In genomic region chr5:10756539-10756938, GRCh38 we compare ENCODE assay signal across 12 cellular contexts. TPM values are rescaled to one million over a fixed set of nuclear protein-coding genes. Genes with fewer than 3 reads are reported as not detected.
DNase-seq lines count a peak whose midpoint lies in the region; ATAC-seq and TF ChIP-seq lines count a peak whose summit lies in the region.
"Had no signal": no experiment of that assay in that cellular context is flagged by ENCODE, and none has a peak within 500 bp of the region (broad histone marks: within the 10 kb centered on the region; RNA-seq: fewer than 3 reads in every experiment).

No MANE protein-coding gene starts in this region.

- ATAC-seq in GM18508 (IDR thresholded peaks at IDR 0.05; ENCODE audit: insufficient read depth, unreplicated experiment), result peak; percentile 41
- ATAC-seq in effector memory CD8-positive, alpha-beta T cell (replicated peaks), result no peak

- H3K4me3 Mint-ChIP-seq in activated naive CD8-positive, alpha-beta T cell treated with anti-CD3 and anti-CD28 coated beads for 36 hours, result no peak overlapping the region
- no peak overlapping the region for H3K4me3 Mint-ChIP-seq in effector memory CD8-positive, alpha-beta T cell
- H3K4me3 Mint-ChIP-seq: WTC11 had no signal

- TF ChIP-seq CTCF in HEK293 (tag by site-specific recombination; IDR thresholded peaks at IDR 0.05) (no peak), osteoblast (IDR thresholded peaks at IDR 0.05; ENCODE audit: extremely low read depth, low read depth, low read length) (no peak), breast epithelium (IDR thresholded peaks at IDR 0.05) (no peak)

- no peak overlapping the region for H3K4me3 ChIP-seq in HEK293 (ENCODE audit: low read depth, low read length)
- H3K4me3 ChIP-seq in osteoblast (ENCODE audit: insufficient read depth, low read length), result no peak overlapping the region
- no peak overlapping the region for H3K4me3 ChIP-seq in breast epithelium
- H3K4me3 ChIP-seq: spleen, tibial artery had no signal

- no peaks in the 10 kb centered on the region for H3K27me3 Mint-ChIP-seq in activated naive CD8-positive, alpha-beta T cell treated with anti-CD3 and anti-CD28 coated beads for 36 hours
- H3K27me3 Mint-ChIP-seq in effector memory CD8-positive, alpha-beta T cell, result no peaks in the 10 kb centered on the region

- CTCF ChIA-PET in HEK293 (lab: Yijun Ruan, JAX), result no interaction called here

- peak overlapping the region; percentile 71 for H3K4me2 ChIP-seq in osteoblast (ENCODE audit: insufficient read depth, low read length)

- no peak for TF ChIP-seq POLR2A in breast epithelium (IDR thresholded peaks at IDR 0.05)

- intact Hi-C loops in breast epithelium (cut with DNase I; ENCODE audit: low total_unique reads), result loop anchor here (5.0 kb wide), 1 partner anchor 974 kb away; no protein-coding TSS in a partner anchor

- H3K36me3 Mint-ChIP-seq in activated naive CD8-positive, alpha-beta T cell treated with anti-CD3 and anti-CD28 coated beads for 36 hours, result peaks cover 38% of the 10 kb centered on the region
- peaks cover 34% of the 10 kb centered on the region for H3K36me3 Mint-ChIP-seq in effector memory CD8-positive, alpha-beta T cell (ENCODE audit: insufficient read depth)

- peak overlapping the region; percentile 36 for H3K27ac Mint-ChIP-seq in activated naive CD8-positive, alpha-beta T cell treated with anti-CD3 and anti-CD28 coated beads for 36 hours
- H3K27ac Mint-ChIP-seq in effector memory CD8-positive, alpha-beta T cell, result no peak overlapping the region

- H3K27me3 ChIP-seq in osteoblast (ENCODE audit: insufficient read depth, low read length) (no peaks in the 10 kb centered on the region), breast epithelium (no peaks in the 10 kb centered on the region)
- H3K27me3 ChIP-seq: spleen, tibial artery had no signal

- no peaks in the 10 kb centered on the region for H3K9me3 ChIP-seq in HEK293 (ENCODE audit: control insufficient read depth, insufficient read depth, low read depth, low read length)
- no peaks in the 10 kb centered on the region for H3K9me3 ChIP-seq in osteoblast (ENCODE audit: low read depth, low read length)
- H3K9me3 ChIP-seq in breast epithelium, result no peaks in the 10 kb centered on the region
- H3K9me3 ChIP-seq: spleen, tibial artery had no signal

- peaks cover 59% of the 10 kb centered on the region for H4K20me1 ChIP-seq in osteoblast (ENCODE audit: insufficient read depth, low read length)

- H3K4me1 ChIP-seq in HEK293 (ENCODE audit: control insufficient read depth, insufficient read depth, low read length) (no peaks in the 10 kb centered on the region), osteoblast (ENCODE audit: insufficient read depth, low read length) (peaks cover 36% of the 10 kb centered on the region), breast epithelium (no peaks in the 10 kb centered on the region)

- DNase-seq in activated naive CD8-positive, alpha-beta T cell treated with anti-CD3 and anti-CD28 coated beads for 36 hours, result no peak
- peak; percentile 93 for DNase-seq in osteoblast (ENCODE audit: insufficient read length, low spot score, missing footprints)
- DNase-seq in effector memory CD8-positive, alpha-beta T cell, result no peak
- no peak for DNase-seq in NK-92 (lab: John Stamatoyannopoulos, UW; ENCODE audit: unreplicated experiment)
- DNase-seq in SKM-1 (lab: John Stamatoyannopoulos, UW; ENCODE audit: unreplicated experiment), result no peak
- DNase-seq in breast epithelium (ENCODE audit: low spot score in 2 of 2), result no peak
- DNase-seq: NCI-H69, spleen, tibial artery had no signal

- H3K79me2 ChIP-seq in osteoblast (ENCODE audit: insufficient read depth, low read length), result peaks cover 88% of the 10 kb centered on the region

- no peak overlapping the region for H2AFZ ChIP-seq in osteoblast (ENCODE audit: low read length)

- H3K36me3 ChIP-seq in HEK293 (ENCODE audit: control insufficient read depth in 2 of 2, insufficient read depth in 1 of 2, low read length in 2 of 2) (peaks cover 4 to 25% of the 10 kb centered on the region in 2 experiments; a peak in 2 of 3 replicates), osteoblast (ENCODE audit: insufficient read depth, low read length) (peaks cover 31% of the 10 kb centered on the region), breast epithelium (no peaks in the 10 kb centered on the region)

- no peaks in the 10 kb centered on the region for H3K9me3 Mint-ChIP-seq in activated naive CD8-positive, alpha-beta T cell treated with anti-CD3 and anti-CD28 coated beads for 36 hours
- H3K9me3 Mint-ChIP-seq in effector memory CD8-positive, alpha-beta T cell, result no peaks in the 10 kb centered on the region

- peaks cover 50% of the 10 kb centered on the region for H3K4me1 Mint-ChIP-seq in activated naive CD8-positive, alpha-beta T cell treated with anti-CD3 and anti-CD28 coated beads for 36 hours
- H3K4me1 Mint-ChIP-seq in effector memory CD8-positive, alpha-beta T cell (ENCODE audit: low read depth in 2 of 2), result peaks cover 41 to 44% of the 10 kb centered on the region in 2 donors

- H3K27ac ChIP-seq in HEK293 (ENCODE audit: extremely low read depth, low read depth, low read length) (no peak overlapping the region), osteoblast (ENCODE audit: low read depth, low read length) (peak overlapping the region; percentile 70), breast epithelium (no peak overlapping the region)
- H3K27ac ChIP-seq: spleen had no signal

- POLR2A ChIA-PET in HEK293 (lab: Yijun Ruan, JAX), result no interaction called here

TF ChIP-seq in HEK293, 187 proteins besides CTCF, POLR2A, EP300 and RAD21:
- TF ChIP-seq, protein P1, sequence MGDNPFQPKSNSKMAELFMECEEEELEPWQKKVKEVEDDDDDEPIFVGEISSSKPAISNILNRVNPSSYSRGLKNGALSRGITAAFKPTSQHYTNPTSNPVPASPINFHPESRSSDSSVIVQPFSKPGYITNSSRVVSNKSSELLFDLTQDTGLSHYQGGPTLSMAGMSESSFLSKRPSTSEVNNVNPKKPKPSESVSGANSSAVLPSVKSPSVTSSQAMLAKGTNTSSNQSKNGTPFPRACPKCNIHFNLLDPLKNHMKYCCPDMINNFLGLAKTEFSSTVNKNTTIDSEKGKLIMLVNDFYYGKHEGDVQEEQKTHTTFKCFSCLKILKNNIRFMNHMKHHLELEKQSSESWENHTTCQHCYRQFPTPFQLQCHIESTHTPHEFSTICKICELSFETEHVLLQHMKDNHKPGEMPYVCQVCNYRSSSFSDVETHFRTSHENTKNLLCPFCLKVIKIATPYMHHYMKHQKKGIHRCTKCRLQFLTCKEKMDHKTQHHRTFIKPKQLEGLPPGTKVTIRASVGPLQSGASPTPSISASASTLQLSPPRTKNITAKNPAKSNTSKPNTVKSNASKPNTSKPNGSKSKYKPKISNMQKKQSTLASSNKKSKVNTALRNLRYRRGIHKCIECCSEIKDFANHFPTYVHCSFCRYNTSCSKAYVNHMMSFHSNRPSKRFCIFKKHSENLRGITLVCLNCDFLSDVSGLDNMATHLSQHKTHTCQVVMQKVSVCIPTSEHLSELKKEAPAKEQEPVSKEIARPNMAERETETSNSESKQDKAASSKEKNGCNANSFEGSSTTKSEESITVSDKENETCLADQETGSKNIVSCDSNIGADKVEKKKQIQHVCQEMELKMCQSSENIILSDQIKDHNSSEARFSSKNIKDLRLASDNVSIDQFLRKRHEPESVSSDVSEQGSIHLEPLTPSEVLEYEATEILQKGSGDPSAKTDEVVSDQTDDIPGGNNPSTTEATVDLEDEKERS (tag by site-specific recombination; IDR thresholded peaks at IDR 0.05), result no peak
- TF ChIP-seq SP7 (tag by site-specific recombination; IDR thresholded peaks at IDR 0.05), result 0 out of 2 replicates have a peak, but pooled peaks have one; percentile 28

RNA-seq across cellular contexts. Expression of gene DAP, which starts 4.5 kb away (rescaled TPM):
- 10 to 100 TPM; 53.2 to 53.4 TPM for total RNA-seq in activated naive CD8-positive, alpha-beta T cell treated with anti-CD3 and anti-CD28 coated beads for 36 hours
- 31.1 and 36.2 TPM in 2 replicates for total RNA-seq in osteoblast
- total RNA-seq in breast epithelium, result 10 to 100 TPM; 60.8 to 63.8 (median 61.9) TPM
